ENCODE assay signal across 33 cellular contexts in the genomic region with DNA sequence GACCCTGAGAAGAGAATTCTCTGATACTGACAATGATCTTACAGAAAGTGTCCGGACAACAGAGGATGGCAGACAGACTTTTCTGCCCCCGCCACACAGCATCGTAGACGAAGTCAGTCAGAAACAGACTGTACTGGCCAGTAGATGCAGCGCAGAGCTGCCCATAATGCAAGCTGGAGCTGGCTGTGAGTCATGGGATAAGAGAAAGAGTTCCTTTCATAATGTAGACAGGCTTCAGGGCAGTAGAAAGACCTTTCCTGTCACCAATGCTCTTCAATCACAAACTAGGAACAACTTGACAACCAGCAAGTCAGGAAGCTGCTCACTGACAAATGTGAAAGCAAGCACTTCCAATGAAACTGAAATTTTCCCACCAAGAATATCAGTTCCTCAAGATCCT. TPM values are rescaled to one million over a fixed set of nuclear protein-coding genes. Genes with fewer than 3 reads are reported as not detected.
"Had no signal": no experiment of that assay in that cellular context is flagged by ENCODE, and none has a peak within 500 bp of the region (broad histone marks: within the 10 kb centered on the region; RNA-seq: fewer than 3 reads in every experiment).

No MANE protein-coding gene starts in this region.

- ATAC-seq: natural killer cell; psoas muscle; right cardiac atrium; right lobe of liver; stimulated activated memory B cell treated with anti-CD40 and anti-IgM and Interleukin-4, amounts not matched to agents 10 μg/mL and 1 μg/mL and 100 μg/mL, for 72 hours; stimulated activated naive CD8-positive, alpha-beta T cell treated with anti-CD3 and anti-CD28 coated beads, Interleukin-15, amount 100 ng/mL, for 72 hours; stimulated activated naive CD8-positive, alpha-beta T cell treated with anti-CD3 and anti-CD28 coated beads, Interleukin-15, Interleukin-2, amounts not matched to agents 100 U/mL and 50 U/mL, for 24 hours; upper lobe of right lung had no signal

- H3K27me3 ChIP-seq: neural progenitor cell, ovary, right lobe of liver, spleen, suprapubic skin, testis, tibial artery, transverse colon, upper lobe of right lung, uterus had no signal

- H3K4me3 ChIP-seq: neural progenitor cell, ovary, psoas muscle, right lobe of liver, skin epidermis, smooth muscle cell, spleen, suprapubic skin, testis, tibial artery, transverse colon, upper lobe of right lung, uterus had no signal

- DNase-seq: natural killer cell; occipital lobe; ovary; posterior cingulate gyrus; psoas muscle; right cardiac atrium; right lobe of liver; spleen; stimulated activated CD4-positive, alpha-beta T cell treated with anti-CD3 and anti-CD28 coated beads, Interleukin-12 subunit alpha, Interleukin-12 subunit beta, amount 100 ng/mL, for 4 hours; stimulated activated CD4-positive, alpha-beta T cell treated with anti-CD3 and anti-CD28 coated beads, Interleukin-1b, Interleukin-23, amount 100 ng/mL, for 48 hours; stimulated activated CD4-positive, alpha-beta T cell treated with anti-CD3 and anti-CD28 coated beads, Interleukin-4, amount 100 ng/mL, for 1 hour; stimulated activated CD4-positive, alpha-beta T cell treated with anti-CD3 and anti-CD28 coated beads, Interleukin-4, amount 100 ng/mL, for 4 hours; stimulated activated CD8-positive, alpha-beta memory T cell treated with anti-CD3 and anti-CD28 coated beads, Interleukin-4, amount 100 ng/mL, for 48 hours; stimulated activated naive CD4-positive, alpha-beta T cell; stimulated activated naive CD8-positive, alpha-beta T cell treated with anti-CD3 and anti-CD28 coated beads, Interleukin-15, amount 100 ng/mL, for 72 hours; stimulated activated naive CD8-positive, alpha-beta T cell treated with anti-CD3 and anti-CD28 coated beads, Interleukin-15, Interleukin-2, amounts not matched to agents 100 U/mL and 50 U/mL, for 24 hours; substantia nigra; testis; tibial artery; transverse colon; upper lobe of right lung; uterus had no signal

- H3K36me3 ChIP-seq: neural progenitor cell, ovary, right lobe of liver, spleen, suprapubic skin, tibial artery, transverse colon, upper lobe of right lung, uterus had no signal

- H3K27ac ChIP-seq: neural progenitor cell, ovary, parathyroid adenoma, psoas muscle, right lobe of liver, skin epidermis, spleen, suprapubic skin, testis, tibial artery, transverse colon, upper lobe of right lung, uterus had no signal

- H3K9me3 ChIP-seq: ovary, psoas muscle, right lobe of liver, spleen, suprapubic skin, testis, tibial artery, transverse colon, upper lobe of right lung, uterus had no signal

- H3K4me1 ChIP-seq: neural progenitor cell, parathyroid adenoma, psoas muscle, right lobe of liver, spleen, suprapubic skin, testis, tibial artery, transverse colon, upper lobe of right lung, uterus had no signal

RNA-seq across cellular contexts. Expression of a gene that starts 5.1 kb away (rescaled TPM):
- total RNA-seq: natural killer cell, occipital lobe, osteoblast, ovary, progenitor cell of endocrine pancreas, psoas muscle, renal cortical epithelial cell, right cardiac atrium, right lobe of liver, smooth muscle cell, spleen, transverse colon, upper lobe of right lung, urinary bladder had no signal
- polyA plus RNA-seq: neural cell, ovary, right cardiac atrium, smooth muscle cell, spleen had no signal

RNA-seq across cellular contexts. Expression of a gene that starts 50.4 kb away (rescaled TPM):
- total RNA-seq: natural killer cell, occipital lobe, osteoblast, ovary, progenitor cell of endocrine pancreas, psoas muscle, renal cortical epithelial cell, right cardiac atrium, right lobe of liver, smooth muscle cell, spleen, suprapubic skin, transverse colon, upper lobe of right lung, urinary bladder had no signal
- polyA plus RNA-seq: neural cell, ovary, psoas muscle, right cardiac atrium, smooth muscle cell, urinary bladder had no signal
